9 cellular contexts compared by ENCODE assay signal in the genomic region with DNA sequence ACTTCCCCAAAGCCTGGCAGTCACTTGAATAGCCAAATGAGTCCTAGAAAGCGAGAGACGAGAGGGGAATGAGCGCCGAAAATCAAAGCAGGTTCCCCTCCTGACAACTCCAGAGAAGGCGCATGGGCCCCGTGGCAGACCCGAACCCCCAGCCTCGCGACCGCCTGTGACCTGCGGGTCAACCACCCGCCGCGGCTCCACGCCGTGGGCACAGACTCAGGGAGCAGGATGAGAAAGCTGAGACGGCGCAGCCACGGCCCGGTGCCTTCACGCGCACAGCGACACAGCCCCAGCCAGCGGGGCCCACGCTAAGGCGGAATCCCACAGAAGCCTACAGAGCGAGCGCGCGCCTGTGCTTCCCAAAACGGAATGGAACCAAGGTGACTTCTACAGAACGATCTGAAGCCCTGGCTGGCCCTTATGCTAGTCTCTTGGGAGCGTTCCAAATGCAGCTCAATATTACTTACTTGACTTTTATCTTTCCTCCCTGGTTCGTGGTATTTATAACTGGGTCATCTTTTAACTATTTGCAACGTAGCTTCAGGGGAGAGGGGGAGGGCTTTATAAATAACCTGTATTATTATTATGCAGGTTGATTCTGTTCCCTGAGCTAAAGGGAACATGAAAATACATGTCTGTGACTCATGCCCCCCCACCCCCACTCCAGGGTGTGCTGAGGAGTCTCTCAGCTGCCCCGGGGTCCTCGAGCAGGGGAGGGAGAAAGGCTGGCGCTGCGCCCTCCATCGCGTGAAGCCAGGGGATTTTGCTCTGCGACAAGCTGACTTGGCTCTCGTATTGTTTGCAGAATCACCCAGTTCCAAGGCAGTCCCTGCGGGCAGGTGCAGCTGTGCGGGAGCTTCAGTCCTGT. TPM values are rescaled to one million over a fixed set of nuclear protein-coding genes. Genes with fewer than 3 reads are reported as not detected.
DNase-seq lines count a peak whose midpoint lies in the region; ATAC-seq, FAIRE-seq and TF ChIP-seq lines count a peak whose summit lies in the region.
"Had no signal": no experiment of that assay in that cellular context is flagged by ENCODE, and none has a peak within 500 bp of the region (broad histone marks: within the 10 kb centered on the region; RNA-seq: fewer than 3 reads in every experiment).

No MANE protein-coding gene starts in this region.

- POLR2A ChIA-PET in MCF 10A (lab: Yijun Ruan, JAX) = interaction anchor here (0.8 to 2.4 kb wide), 4 partner anchors 8 to 31 kb away, joined by 3 to 7 read pairs (median 4); no protein-coding TSS in a partner anchor

- H3K79me1 ChIP-seq in mesenchymal stem cell (replicated peaks; ENCODE audit: low read length, poor library complexity, severe bottlenecking) = no peaks in the 10 kb centered on the region

- intact Hi-C loops in MCF 10A (cut with micrococcal nuclease) = no loop called here

- TF ChIP-seq POLR2A in H54 (IDR thresholded peaks at IDR 0.05; ENCODE audit: low read depth, low read length) = no peak

- WGBS in mesenchymal stem cell = 6% methylated on average over 40 of the region's 45 CpGs

- peaks cover 18% of the 10 kb centered on the region for H3K4me1 ChIP-seq in mesenchymal stem cell (ENCODE audit: control insufficient read depth, insufficient read depth, low read depth, low read length)

- H2BK12ac ChIP-seq in mesenchymal stem cell (ENCODE audit: low read length in 2 of 2) = no peak overlapping the region

- H3K27ac ChIP-seq in mesenchymal stem cell (ENCODE audit: low read length, poor library complexity, severe bottlenecking) = no peak overlapping the region

- FAIRE-seq in H54 (lab: Jason Lieb, UNC) (no peak), RCC 7860 (lab: Jason Lieb, UNC) (no peak)
- FAIRE-seq: K562 had no signal

- H2BK120ac ChIP-seq in mesenchymal stem cell (ENCODE audit: low read depth, low read length) = no peak overlapping the region

- peaks cover 0 to 2% of the 10 kb centered on the region in 2 experiments for H3K36me3 ChIP-seq in mesenchymal stem cell (ENCODE audit: control insufficient read depth in 1 of 2, insufficient read depth in 2 of 2, low read depth in 1 of 2, low read length in 2 of 2)

- H3K4me3 ChIP-seq in mesenchymal stem cell (ENCODE audit: insufficient read depth in 1 of 2, low read depth in 1 of 2, low read length in 2 of 2) = peak overlapping the region in 1 of 2 experiments; percentile 9
- H3K4me3 ChIP-seq: K562 had no signal

- H2AFZ ChIP-seq in mesenchymal stem cell (ENCODE audit: low read depth, low read length) = no peak overlapping the region

- H4K91ac ChIP-seq in mesenchymal stem cell (ENCODE audit: low read length) = no peak overlapping the region

- H3K9me3 Mint-ChIP-seq in MCF 10A (ENCODE audit: unreplicated experiment) = no peaks in the 10 kb centered on the region

- ATAC-seq in GM18511 (IDR thresholded peaks at IDR 0.05; ENCODE audit: unreplicated experiment) = no peak
- ATAC-seq: K562 had no signal

- H3K27me3 Mint-ChIP-seq in MCF 10A (ENCODE audit: insufficient read depth, unreplicated experiment) = peaks cover 73% of the 10 kb centered on the region

- no peak overlapping the region for H2BK5ac ChIP-seq in mesenchymal stem cell (ENCODE audit: low read depth, low read length, poor library complexity, severe bottlenecking)

- no peaks in the 10 kb centered on the region for H3K4me1 Mint-ChIP-seq in MCF 10A (ENCODE audit: insufficient read depth, unreplicated experiment)

- peak overlapping the region; percentile 30 for H3K4me2 ChIP-seq in mesenchymal stem cell (ENCODE audit: low read length, poor library complexity, severe bottlenecking)

- H3K36me3 Mint-ChIP-seq in MCF 10A (ENCODE audit: insufficient read depth, unreplicated experiment) = no peaks in the 10 kb centered on the region

- no peak overlapping the region for H2BK15ac ChIP-seq in mesenchymal stem cell (ENCODE audit: low read depth, poor library complexity, severe bottlenecking)

- DNase-seq in DMS79 (lab: John Stamatoyannopoulos, UW) = peak; percentile 65
- DNase-seq in NCI-H2081 treated with DMSO at 0.1 percent for 48 hours (lab: John Stamatoyannopoulos, UW) = peak; percentile 52
- peak; percentile 67 for DNase-seq in MCF 10A (ENCODE audit: unreplicated experiment)
- no peak for DNase-seq in mesenchymal stem cell
- DNase-seq in H54 (ENCODE audit: insufficient read length, low spot score) = no peak
- no peak for DNase-seq in RCC 7860 (ENCODE audit: low spot score)
- DNase-seq in SKM-1 (lab: John Stamatoyannopoulos, UW; ENCODE audit: unreplicated experiment) = no peak

- H3K18ac ChIP-seq in mesenchymal stem cell (ENCODE audit: low read depth in 1 of 2, low read length in 2 of 2) = no peak overlapping the region

- no peak overlapping the region for H3K23ac ChIP-seq in mesenchymal stem cell (ENCODE audit: low read length in 2 of 2)

- H3K27ac Mint-ChIP-seq in MCF 10A (ENCODE audit: low read depth, unreplicated experiment) = no peak overlapping the region

- BruUV-seq in MCF 10A (replicated peaks; lab: Mats Ljungman, UMichigan) = no TSS peak

- no peak overlapping the region for H4K8ac ChIP-seq in mesenchymal stem cell (ENCODE audit: low read length)

- CTCF ChIA-PET in MCF 10A (lab: Yijun Ruan, JAX) = interaction anchor here (0.7 to 1.9 kb wide), 2 partner anchors 33 to 136 kb away, joined by 3 to 5 read pairs; no protein-coding TSS in a partner anchor

- H3K4me3 Mint-ChIP-seq in MCF 10A (ENCODE audit: unreplicated experiment) = peak overlapping the region; percentile 30

- no peak overlapping the region for H3K14ac ChIP-seq in mesenchymal stem cell (ENCODE audit: low read length in 2 of 2)

- no peak overlapping the region for H2AK5ac ChIP-seq in mesenchymal stem cell (ENCODE audit: low read length, severe bottlenecking)

- no peak overlapping the region for H3K9ac ChIP-seq in mesenchymal stem cell (ENCODE audit: low read length)

- H3K4ac ChIP-seq in mesenchymal stem cell (ENCODE audit: low read depth in 1 of 2, low read length in 2 of 2) = no peak overlapping the region

- TF ChIP-seq CTCF in MCF 10A (IDR thresholded peaks at IDR 0.05; ENCODE audit: unreplicated experiment) = no peak

- H3K27me3 ChIP-seq in mesenchymal stem cell (ENCODE audit: control insufficient read depth in 1 of 2, insufficient read depth in 1 of 2, low read length in 2 of 2) = peaks cover 81 to 90% of the 10 kb centered on the region in 2 experiments

- no peaks in the 10 kb centered on the region for H3K9me3 ChIP-seq in mesenchymal stem cell (ENCODE audit: control insufficient read depth, low read length)

RNA-seq across cellular contexts. Expression of a gene that starts 1.7 kb away (rescaled TPM):
- total RNA-seq in MCF 10A (2022) = not detected in 2 replicates
- not detected for polyA plus RNA-seq in mesenchymal stem cell (2013, experiment 1 of 2)
- not detected for polyA plus RNA-seq in mesenchymal stem cell (2013, experiment 2 of 2)
- total RNA-seq: K562 had no signal
- polyA plus RNA-seq: K562 had no signal

RNA-seq across cellular contexts. Expression of a gene that starts 12.7 kb away (rescaled TPM):
- total RNA-seq in MCF 10A (2022) = not detected in 2 replicates
- polyA plus RNA-seq in mesenchymal stem cell (2013, experiment 1 of 2) = not detected
- polyA plus RNA-seq in mesenchymal stem cell (2013, experiment 2 of 2) = not detected
- total RNA-seq: K562 had no signal
- polyA plus RNA-seq: K562 had no signal

RNA-seq across cellular contexts. Expression of a gene that starts 27.7 kb away (rescaled TPM):
- not detected in 2 replicates for total RNA-seq in MCF 10A (2022)
- not detected for polyA plus RNA-seq in mesenchymal stem cell (2013, experiment 1 of 2)
- not detected for polyA plus RNA-seq in mesenchymal stem cell (2013, experiment 2 of 2)
- total RNA-seq: K562 had no signal
- polyA plus RNA-seq: K562 had no signal

RNA-seq across cellular contexts. Expression of a gene that starts 42.9 kb away (rescaled TPM):
- not detected in 2 replicates for total RNA-seq in MCF 10A (2022)
- polyA plus RNA-seq in mesenchymal stem cell (2013, experiment 1 of 2) = not detected
- not detected for polyA plus RNA-seq in mesenchymal stem cell (2013, experiment 2 of 2)
- total RNA-seq: K562 had no signal
- polyA plus RNA-seq: K562 had no signal

RNA-seq across cellular contexts. Expression of a gene that starts 51.9 kb away (rescaled TPM):
- total RNA-seq in MCF 10A (2022) = not detected in 2 replicates
- polyA plus RNA-seq in mesenchymal stem cell (2013, experiment 1 of 2) = not detected
- not detected for polyA plus RNA-seq in mesenchymal stem cell (2013, experiment 2 of 2)
- total RNA-seq: K562 had no signal
- polyA plus RNA-seq: K562 had no signal

Comparison
In these comparisons a context has a peak if more than half of its experiments do, and no peak if none do; other contexts are left out.
1. DNase-seq: peak in DMS79 (single experiment), NCI-H2081 treated with DMSO at 0.1 percent for 48 hours (single experiment) and MCF 10A (single experiment); none in mesenchymal stem cell (single experiment), H54 (single experiment), RCC 7860 (single experiment) and SKM-1 (single experiment).